Comparison of ENCODE assay signal across 8 cellular contexts in genomic region chr9:37324691-37325490, GRCh38.
DNase-seq lines count a peak whose midpoint lies in the region; ATAC-seq, FAIRE-seq and TF ChIP-seq lines count a peak whose summit lies in the region.

No MANE protein-coding gene starts in this region.

- H3K4me3 ChIP-seq in choroid plexus epithelial cell (ENCODE audit: low read depth, low read length): no peak overlapping the region
- H3K4me3 ChIP-seq in aorta (ENCODE audit: low read length in 2 of 2): no peak overlapping the region
- H3K4me3 ChIP-seq in small intestine (ENCODE audit: low read depth in 1 of 2, low read length in 2 of 2): no peak overlapping the region

- CTCF ChIA-PET in activated CD4-positive, alpha-beta T cell treated with anti-CD3 and anti-CD28 coated beads, Interleukin-2, amount 10 ng/mL, durations not matched to agents 7 days and 5 days (lab: Charles Lee): interaction anchor here (0.6 to 1.5 kb wide), 2 partner anchors 452 to 487 kb away, joined by 3 to 4 read pairs; no protein-coding TSS in a partner anchor

- H3K4me3 Mint-ChIP-seq in activated CD4-positive, alpha-beta T cell treated with anti-CD3 and anti-CD28 coated beads, Interleukin-2, amount 10 ng/mL, durations not matched to agents 7 days and 5 days: no peak overlapping the region

- no peaks in the 10 kb centered on the region for H3K27me3 Mint-ChIP-seq in activated CD4-positive, alpha-beta T cell treated with anti-CD3 and anti-CD28 coated beads, Interleukin-2, amount 10 ng/mL, durations not matched to agents 7 days and 5 days

- H3K27me3 ChIP-seq in aorta (ENCODE audit: control insufficient read depth in 1 of 2, insufficient read depth in 2 of 2, low read length in 1 of 2) (no peaks in the 10 kb centered on the region), small intestine (ENCODE audit: control insufficient read depth in 2 of 2, insufficient read depth in 2 of 2, low read length in 2 of 2) (no peaks in the 10 kb centered on the region)

- no peak for TF ChIP-seq CTCF in choroid plexus epithelial cell (conservative IDR thresholded peaks at IDR 0.05; ENCODE audit: low read depth, low read length)

- no peaks in the 10 kb centered on the region for H3K4me1 ChIP-seq in aorta (ENCODE audit: control insufficient read depth in 1 of 2, insufficient read depth in 2 of 2, low read length in 2 of 2)
- peaks cover 0 to 2% of the 10 kb centered on the region in 2 donors for H3K4me1 ChIP-seq in small intestine (ENCODE audit: control insufficient read depth in 2 of 2, insufficient read depth in 1 of 2, low read depth in 1 of 2, low read length in 1 of 2)

- H3K27ac ChIP-seq in aorta (ENCODE audit: low read depth in 1 of 2, low read length in 2 of 2): no peak overlapping the region
- no peak overlapping the region for H3K27ac ChIP-seq in small intestine (ENCODE audit: low read depth in 1 of 2, low read length in 1 of 2)

- ATAC-seq in GM21515 (IDR thresholded peaks at IDR 0.05; ENCODE audit: unreplicated experiment): peak; percentile 26
- no peak for ATAC-seq in aorta (ENCODE audit: low FRiP score)

- FAIRE-seq in small intestine (lab: Jason Lieb, UNC): no peak

- intact Hi-C loops in aorta (cut with DNase I): loop anchor here in 1 of 2 donors (5.0 kb wide), 1 partner anchor 52 kb away; no protein-coding TSS in a partner anchor

- H3K9me3 ChIP-seq in aorta (ENCODE audit: control insufficient read depth, low read length): no peaks in the 10 kb centered on the region
- H3K9me3 ChIP-seq in small intestine (ENCODE audit: control insufficient read depth, low read depth): no peaks in the 10 kb centered on the region

- peak; percentile 77 for DNase-seq in DMS153 treated with DMSO at 0.1 percent for 48 hours (lab: John Stamatoyannopoulos, UW; ENCODE audit: unreplicated experiment)
- peak; percentile 80 for DNase-seq in NCI-H1092 (lab: John Stamatoyannopoulos, UW)
- DNase-seq in choroid plexus epithelial cell (ENCODE audit: low read depth): peak; percentile 9
- no peak for DNase-seq in aorta
- no peak for DNase-seq in activated CD4-positive, alpha-beta T cell treated with anti-CD3 and anti-CD28 coated beads, Interleukin-2, amount 10 ng/mL, durations not matched to agents 7 days and 5 days
- no peak for DNase-seq in small intestine
- no peak for DNase-seq in activated CD4-positive, alpha-beta T cell treated with anti-CD3 and anti-CD28 coated beads, Interleukin-2, amount 50 U/mL, for 48 hours

- no peak overlapping the region for H3K27ac Mint-ChIP-seq in activated CD4-positive, alpha-beta T cell treated with anti-CD3 and anti-CD28 coated beads, Interleukin-2, amount 10 ng/mL, durations not matched to agents 7 days and 5 days

- peaks cover 4% of the 10 kb centered on the region for H3K9me3 Mint-ChIP-seq in activated CD4-positive, alpha-beta T cell treated with anti-CD3 and anti-CD28 coated beads, Interleukin-2, amount 10 ng/mL, durations not matched to agents 7 days and 5 days

- H3K4me1 Mint-ChIP-seq in activated CD4-positive, alpha-beta T cell treated with anti-CD3 and anti-CD28 coated beads, Interleukin-2, amount 10 ng/mL, durations not matched to agents 7 days and 5 days: no peaks in the 10 kb centered on the region

- WGBS in aorta, 2 donors: 90 to 94% methylated on average over 5 of the region's 5 CpGs
- 54 to 69% (median 69%) methylated on average over 5 of the region's 5 CpGs for WGBS in small intestine, 3 donors

- POLR2A ChIA-PET in activated CD4-positive, alpha-beta T cell treated with anti-CD3 and anti-CD28 coated beads, Interleukin-2, amount 10 ng/mL, durations not matched to agents 7 days and 5 days (lab: Charles Lee): no interaction called here

- peaks cover 7% of the 10 kb centered on the region for H3K36me3 Mint-ChIP-seq in activated CD4-positive, alpha-beta T cell treated with anti-CD3 and anti-CD28 coated beads, Interleukin-2, amount 10 ng/mL, durations not matched to agents 7 days and 5 days (ENCODE audit: low read depth)

- H3K36me3 ChIP-seq in aorta (ENCODE audit: control insufficient read depth in 1 of 2, insufficient read depth in 2 of 2, low read length in 1 of 2) (no peaks in the 10 kb centered on the region), small intestine (ENCODE audit: control insufficient read depth in 2 of 2, insufficient read depth in 2 of 2, low read length in 2 of 2) (no peaks in the 10 kb centered on the region)

Comparison
In these comparisons a context has a peak if more than half of its experiments do, and no peak if none do; other contexts are left out.
1. DNase-seq: peak in DMS153 treated with DMSO at 0.1 percent for 48 hours (single experiment), NCI-H1092 (single experiment) and choroid plexus epithelial cell (single experiment); none in aorta (0 of 2), activated CD4-positive, alpha-beta T cell treated with anti-CD3 and anti-CD28 coated beads, Interleukin-2, amount 10 ng/mL, durations not matched to agents 7 days and 5 days (single experiment), small intestine (single experiment) and activated CD4-positive, alpha-beta T cell treated with anti-CD3 and anti-CD28 coated beads, Interleukin-2, amount 50 U/mL, for 48 hours (0 of 2).